In genomic region chr1:45684402-45684801, GRCh38 we compare ENCODE assay signal across 9 cellular contexts. TPM values are rescaled to one million over a fixed set of nuclear protein-coding genes. Genes with fewer than 3 reads are reported as not detected.
A peak's percentile ranks its signal among the peaks of the same experiment; 100 is the strongest.
DNase-seq lines count a peak whose midpoint lies in the region; ATAC-seq and TF ChIP-seq lines count a peak whose summit lies in the region.
"Had no signal": no experiment of that assay in that cellular context is flagged by ENCODE, and none has a peak within 500 bp of the region (broad histone marks: within the 10 kb centered on the region; RNA-seq: fewer than 3 reads in every experiment).

No MANE protein-coding gene starts in this region.

- H3F3A ChIP-seq in Loucy (ENCODE audit: low read depth) = 0 out of 2 replicates have a peak, but pooled peaks cover 2% of the 10 kb centered on the region

- H3K27ac Mint-ChIP-seq in CD4-positive, alpha-beta T cell = no peak overlapping the region
- H3K27ac Mint-ChIP-seq in dendritic cell treated with granulocyte-macrophage colony-stimulating factor and Interleukin-4, amounts not matched to agents 40 ng/mL and 50 ng/mL, for 4 days = peak overlapping the region; percentile 90
- peak overlapping the region; percentile 88 for H3K27ac Mint-ChIP-seq in nephron progenitor cell

- no peaks in the 10 kb centered on the region; the same call in 1 of the 2 replicates for H3K36me3 ChIP-seq in Loucy (ENCODE audit: insufficient read depth, low read length)

- peak overlapping the region; percentile 78 for H3K4me2 ChIP-seq in Loucy (ENCODE audit: low read depth, low read length, poor library complexity, severe bottlenecking)

- H2AFZ ChIP-seq in Loucy (ENCODE audit: low read length) = no peak overlapping the region

- H3K9ac ChIP-seq in Loucy (ENCODE audit: low read depth, low read length, poor library complexity, severe bottlenecking) = peak overlapping the region; percentile 99

- peaks cover 39% of the 10 kb centered on the region for H3K4me1 ChIP-seq in Loucy (ENCODE audit: insufficient read depth, low read length, poor library complexity, severe bottlenecking)

- H3K4me1 Mint-ChIP-seq in CD4-positive, alpha-beta T cell (ENCODE audit: low read depth) = peaks cover 71% of the 10 kb centered on the region
- H3K4me1 Mint-ChIP-seq in dendritic cell treated with granulocyte-macrophage colony-stimulating factor and Interleukin-4, amounts not matched to agents 40 ng/mL and 50 ng/mL, for 4 days (ENCODE audit: low read depth) = peaks cover 46% of the 10 kb centered on the region
- peaks cover 66% of the 10 kb centered on the region for H3K4me1 Mint-ChIP-seq in nephron progenitor cell

- H3K79me2 ChIP-seq in Loucy (ENCODE audit: insufficient read depth, low read length) = peaks cover 88% of the 10 kb centered on the region

- TF ChIP-seq CTCF in CD4-positive, alpha-beta T cell (IDR thresholded peaks at IDR 0.05) = no peak
- no peak for TF ChIP-seq CTCF in Loucy (conservative IDR thresholded peaks at IDR 0.05; ENCODE audit: low read length)
- TF ChIP-seq CTCF in nephron progenitor cell (IDR thresholded peaks at IDR 0.05) = no peak

- ATAC-seq in CD4-positive, alpha-beta T cell (ENCODE audit: poor library complexity) = no peak
- ATAC-seq in HG03432 (IDR thresholded peaks at IDR 0.05; ENCODE audit: unreplicated experiment) = no peak

- no peaks in the 10 kb centered on the region for H3K27me3 ChIP-seq in CD4-positive, alpha-beta T cell (ENCODE audit: control insufficient read depth, insufficient read depth, low read length)
- H3K27me3 ChIP-seq in Loucy (ENCODE audit: insufficient read depth, low read length, poor library complexity, severe bottlenecking) = no peaks in the 10 kb centered on the region

- H3K27ac ChIP-seq in CD4-positive, alpha-beta T cell (ENCODE audit: low read depth, low read length) = no peak overlapping the region

- no peaks in the 10 kb centered on the region for H3K9me3 Mint-ChIP-seq in CD4-positive, alpha-beta T cell
- no peaks in the 10 kb centered on the region for H3K9me3 Mint-ChIP-seq in dendritic cell treated with granulocyte-macrophage colony-stimulating factor and Interleukin-4, amounts not matched to agents 40 ng/mL and 50 ng/mL, for 4 days
- no peaks in the 10 kb centered on the region for H3K9me3 Mint-ChIP-seq in nephron progenitor cell

- POLR2A ChIA-PET in CD4-positive, alpha-beta T cell (lab: Charles Lee) = interaction anchor here (0.6 to 3.6 kb wide), 2 partner anchors 76 to 99 kb away, joined by 3 to 65 read pairs; partner anchors contain the start of gene NASP

- peak overlapping the region; percentile 99 for H3K4me3 Mint-ChIP-seq in CD4-positive, alpha-beta T cell
- H3K4me3 Mint-ChIP-seq in dendritic cell treated with granulocyte-macrophage colony-stimulating factor and Interleukin-4, amounts not matched to agents 40 ng/mL and 50 ng/mL, for 4 days = peak overlapping the region; percentile 97
- H3K4me3 Mint-ChIP-seq in nephron progenitor cell = peak overlapping the region; percentile 98

- no peaks in the 10 kb centered on the region for H3K27me3 Mint-ChIP-seq in CD4-positive, alpha-beta T cell
- no peaks in the 10 kb centered on the region for H3K27me3 Mint-ChIP-seq in dendritic cell treated with granulocyte-macrophage colony-stimulating factor and Interleukin-4, amounts not matched to agents 40 ng/mL and 50 ng/mL, for 4 days
- H3K27me3 Mint-ChIP-seq in nephron progenitor cell (ENCODE audit: low read depth, poor library complexity) = no peaks in the 10 kb centered on the region

- H3K36me3 Mint-ChIP-seq in CD4-positive, alpha-beta T cell (ENCODE audit: low read depth) = peaks cover 37% of the 10 kb centered on the region
- peaks cover 42% of the 10 kb centered on the region for H3K36me3 Mint-ChIP-seq in dendritic cell treated with granulocyte-macrophage colony-stimulating factor and Interleukin-4, amounts not matched to agents 40 ng/mL and 50 ng/mL, for 4 days (ENCODE audit: low read depth)
- H3K36me3 Mint-ChIP-seq in nephron progenitor cell (ENCODE audit: low read depth) = peaks cover 6% of the 10 kb centered on the region

- DNase-seq in CD4-positive, alpha-beta T cell = no peak
- DNase-seq in nephron progenitor cell (no peak), NCI-H1092 treated with DMSO at 0.1 percent for 48 hours (lab: John Stamatoyannopoulos, UW) (no peak), NCI-H128 (lab: John Stamatoyannopoulos, UW; ENCODE audit: unreplicated experiment) (no peak)
- DNase-seq in central memory CD4-positive, alpha-beta T cell = no peak
- DNase-seq: posterior cingulate gyrus had no signal

- intact Hi-C loops in CD4-positive, alpha-beta T cell (cut with DNase I, micrococcal nuclease) = loop anchor here (10.0 kb wide), 2 partner anchors 160 to 670 kb away; partner anchors contain the start of genes HECTD3 (in 1 of the 2), PRDX1 (in 1 of the 2) and UROD (in 1 of the 2)
- intact Hi-C loops in dendritic cell treated with granulocyte-macrophage colony-stimulating factor and Interleukin-4, amounts not matched to agents 40 ng/mL and 50 ng/mL, for 4 days (cut with micrococcal nuclease) = loop anchor here (5.0 to 10.0 kb wide), 2 partner anchors 37 to 160 kb away; no protein-coding TSS in a partner anchor

- H3K4me3 ChIP-seq in Loucy (ENCODE audit: low read length, poor library complexity, severe bottlenecking) = peak overlapping the region; percentile 94

- CTCF ChIA-PET in CD4-positive, alpha-beta T cell (lab: Charles Lee) = no interaction called here

- peaks cover 63% of the 10 kb centered on the region for H4K20me1 ChIP-seq in Loucy (ENCODE audit: insufficient read depth, low read length, poor library complexity, severe bottlenecking)

- H3K9me2 ChIP-seq in Loucy (replicated peaks; ENCODE audit: low read depth, low read length) = no peaks in the 10 kb centered on the region

- H3K9me3 ChIP-seq in CD4-positive, alpha-beta T cell (ENCODE audit: control insufficient read depth, low read length) = no peaks in the 10 kb centered on the region
- H3K9me3 ChIP-seq in Loucy (ENCODE audit: insufficient read depth, low read depth, low read length) = no peaks in the 10 kb centered on the region

RNA-seq across cellular contexts. Expression of gene GPBP1L1, which starts 1.9 kb away (rescaled TPM):
- total RNA-seq in CD4-positive, alpha-beta T cell = 100 to 1,000 TPM; 116 to 125 TPM

RNA-seq across cellular contexts. Expression of gene TMEM69, which starts 3.6 kb away (rescaled TPM):
- total RNA-seq in CD4-positive, alpha-beta T cell = 1 to 10 TPM; 5.6 to 6.3 TPM
